ENCODE assay signal across 1 cellular context in the genomic region with DNA sequence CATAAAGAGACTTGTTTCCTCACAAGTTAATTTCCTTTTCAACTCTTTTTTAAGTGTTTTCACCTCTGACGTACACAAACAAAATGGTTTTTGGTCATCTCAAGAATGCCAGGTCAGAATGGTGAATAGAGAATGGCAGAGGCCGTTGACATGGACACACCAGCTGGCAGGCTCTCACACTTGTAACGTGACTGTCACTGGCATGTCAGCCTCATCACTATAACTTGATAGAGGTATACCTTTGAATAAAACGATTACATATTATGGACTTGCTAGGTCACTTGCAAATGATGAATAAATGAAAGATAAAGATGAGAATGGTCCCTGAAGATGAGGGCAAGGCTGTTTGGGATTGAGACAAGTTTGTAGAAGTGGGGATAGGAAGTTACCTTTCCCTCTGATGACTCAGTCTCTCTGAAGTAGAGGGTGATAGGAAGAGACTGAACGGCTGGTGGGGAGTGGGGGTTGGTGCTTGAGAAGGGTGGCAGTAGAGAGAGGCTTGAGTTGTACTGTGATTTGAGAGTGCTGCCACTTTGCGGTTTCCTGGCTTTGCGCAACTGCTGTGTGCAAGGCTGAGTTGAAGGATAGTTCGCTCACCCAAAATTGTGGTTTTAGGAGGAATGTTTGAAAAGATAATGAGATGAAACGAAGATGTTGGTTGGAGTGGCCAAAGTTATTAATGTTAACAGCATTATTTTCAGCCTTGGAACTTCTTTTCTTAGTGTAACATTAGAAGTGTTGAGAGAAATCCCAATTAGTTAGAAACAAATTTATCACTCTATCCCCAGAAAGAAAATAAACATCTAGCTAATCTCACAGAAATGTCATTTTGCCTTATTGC.
TF ChIP-seq lines count a peak whose summit lies in the region.

No MANE protein-coding gene starts in this region.

TF ChIP-seq in WTC11, 78 proteins besides CTCF, POLR2A, EP300 and RAD21 (continued from another document):
- TF ChIP-seq, protein P1, sequence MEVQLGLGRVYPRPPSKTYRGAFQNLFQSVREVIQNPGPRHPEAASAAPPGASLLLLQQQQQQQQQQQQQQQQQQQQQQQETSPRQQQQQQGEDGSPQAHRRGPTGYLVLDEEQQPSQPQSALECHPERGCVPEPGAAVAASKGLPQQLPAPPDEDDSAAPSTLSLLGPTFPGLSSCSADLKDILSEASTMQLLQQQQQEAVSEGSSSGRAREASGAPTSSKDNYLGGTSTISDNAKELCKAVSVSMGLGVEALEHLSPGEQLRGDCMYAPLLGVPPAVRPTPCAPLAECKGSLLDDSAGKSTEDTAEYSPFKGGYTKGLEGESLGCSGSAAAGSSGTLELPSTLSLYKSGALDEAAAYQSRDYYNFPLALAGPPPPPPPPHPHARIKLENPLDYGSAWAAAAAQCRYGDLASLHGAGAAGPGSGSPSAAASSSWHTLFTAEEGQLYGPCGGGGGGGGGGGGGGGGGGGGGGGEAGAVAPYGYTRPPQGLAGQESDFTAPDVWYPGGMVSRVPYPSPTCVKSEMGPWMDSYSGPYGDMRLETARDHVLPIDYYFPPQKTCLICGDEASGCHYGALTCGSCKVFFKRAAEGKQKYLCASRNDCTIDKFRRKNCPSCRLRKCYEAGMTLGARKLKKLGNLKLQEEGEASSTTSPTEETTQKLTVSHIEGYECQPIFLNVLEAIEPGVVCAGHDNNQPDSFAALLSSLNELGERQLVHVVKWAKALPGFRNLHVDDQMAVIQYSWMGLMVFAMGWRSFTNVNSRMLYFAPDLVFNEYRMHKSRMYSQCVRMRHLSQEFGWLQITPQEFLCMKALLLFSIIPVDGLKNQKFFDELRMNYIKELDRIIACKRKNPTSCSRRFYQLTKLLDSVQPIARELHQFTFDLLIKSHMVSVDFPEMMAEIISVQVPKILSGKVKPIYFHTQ (CRISPR knock-in tag; IDR thresholded peaks at IDR 0.05), result no peak
- TF ChIP-seq CREB1 (CRISPR knock-in tag; IDR thresholded peaks at IDR 0.05) (no peak), ZNF138 (CRISPR knock-in tag; conservative IDR thresholded peaks at IDR 0.05) (no peak)
- TF ChIP-seq, protein P2, sequence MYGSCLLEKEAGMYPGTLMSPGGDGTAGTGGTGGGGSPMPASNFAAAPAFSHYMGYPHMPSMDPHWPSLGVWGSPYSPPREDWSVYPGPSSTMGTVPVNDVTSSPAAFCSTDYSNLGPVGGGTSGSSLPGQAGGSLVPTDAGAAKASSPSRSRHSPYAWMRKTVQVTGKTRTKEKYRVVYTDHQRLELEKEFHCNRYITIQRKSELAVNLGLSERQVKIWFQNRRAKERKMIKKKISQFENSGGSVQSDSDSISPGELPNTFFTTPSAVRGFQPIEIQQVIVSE (CRISPR knock-in tag; IDR thresholded peaks at IDR 0.05; ENCODE audit: borderline replicate concordance), result no peak
TF ChIP-seq in WTC11: peak in this region for 0.
